In the genomic region with DNA sequence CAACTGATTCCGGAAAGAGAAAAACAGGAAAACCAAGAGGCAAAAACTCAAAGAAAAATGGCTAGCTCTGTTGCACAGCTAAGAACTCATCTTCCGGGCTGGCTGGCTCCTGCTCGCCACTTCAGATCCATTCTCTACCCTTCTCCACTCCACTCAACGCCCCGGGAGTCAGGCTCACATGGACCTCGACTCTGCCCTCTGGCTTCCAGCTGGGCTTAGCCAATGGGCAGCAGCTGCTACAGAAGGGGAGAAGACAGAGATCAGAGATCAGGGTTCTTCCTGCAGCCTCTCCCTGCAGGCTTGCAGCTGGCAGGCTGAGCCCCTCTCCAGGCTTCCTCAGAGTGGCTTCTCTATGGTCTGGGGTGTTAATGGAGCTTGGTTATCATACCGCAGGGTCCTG, we compare ENCODE assay signal across 23 cellular contexts.
"Had no signal": no experiment of that assay in that cellular context is flagged by ENCODE, and none has a peak within 500 bp of the region (broad histone marks: within the 10 kb centered on the region; RNA-seq: fewer than 3 reads in every experiment).

No MANE protein-coding gene starts in this region.

- H3K79me2 ChIP-seq: parathyroid adenoma had no signal

- ATAC-seq: activated CD8-positive, alpha-beta memory T cell treated with anti-CD3 and anti-CD28 coated beads, Interleukin-2, amount 10 ng/mL, durations not matched to agents 7 days and 5 days; activated CD8-positive, alpha-beta T cell treated with anti-CD3 and anti-CD28 coated beads for 36 hours; activated naive CD4-positive, alpha-beta T cell treated with anti-CD3 and anti-CD28 coated beads, Interleukin-2, amount 50 U/mL, for 72 hours; activated T-cell treated with anti-CD3 and anti-CD28 coated beads, Interleukin-2, amount 50 U/mL, for 72 hours; esophagus mucosa; foreskin keratinocyte; heart right ventricle; naive thymus-derived CD8-positive, alpha-beta T cell; right cardiac atrium; upper lobe of right lung had no signal

- H2AFZ ChIP-seq: parathyroid adenoma had no signal

- H3K36me3 ChIP-seq: heart right ventricle, spleen, suprapubic skin, tibial artery, upper lobe of right lung, WERI-Rb-1 had no signal

- H3K4me3 ChIP-seq: heart right ventricle, spleen, suprapubic skin, tibial artery, upper lobe of right lung had no signal

- H3K4me1 ChIP-seq: foreskin keratinocyte, heart right ventricle, parathyroid adenoma, suprapubic skin, tibial artery, upper lobe of right lung had no signal

- DNase-seq: activated CD4-positive, alpha-beta T cell treated with anti-CD3 and anti-CD28 coated beads, Interleukin-2, amount 50 U/mL, for 1 hour; activated CD4-positive, CD25-positive, alpha-beta regulatory T cell treated with anti-CD3 and anti-CD28 coated beads, Interleukin-2, amount 50 U/mL, for 72 hours; activated CD8-positive, alpha-beta memory T cell treated with anti-CD3 and anti-CD28 coated beads, Interleukin-2, amount 10 ng/mL, durations not matched to agents 7 days and 5 days; activated CD8-positive, alpha-beta T cell treated with anti-CD3 and anti-CD28 coated beads for 36 hours; activated naive CD4-positive, alpha-beta T cell; activated T-cell treated with anti-CD3 and anti-CD28 coated beads, Interleukin-2, amount 50 U/mL, for 72 hours; anterior cingulate cortex; endodermal cell; foreskin keratinocyte; heart right ventricle; naive thymus-derived CD8-positive, alpha-beta T cell; nucleus accumbens; right cardiac atrium; spleen; stimulated activated naive CD4-positive, alpha-beta T cell; T1000; tibial artery; upper lobe of right lung; WERI-Rb-1 had no signal

- H3K27ac ChIP-seq: foreskin keratinocyte, heart right ventricle, parathyroid adenoma, spleen, suprapubic skin, tibial artery, upper lobe of right lung, WERI-Rb-1 had no signal

- H3K9me3 ChIP-seq: heart right ventricle, spleen, suprapubic skin, tibial artery, upper lobe of right lung had no signal

- H3K27me3 ChIP-seq: foreskin keratinocyte, spleen, suprapubic skin, tibial artery, upper lobe of right lung had no signal
